8 cellular contexts compared by ENCODE assay signal in the genomic region with DNA sequence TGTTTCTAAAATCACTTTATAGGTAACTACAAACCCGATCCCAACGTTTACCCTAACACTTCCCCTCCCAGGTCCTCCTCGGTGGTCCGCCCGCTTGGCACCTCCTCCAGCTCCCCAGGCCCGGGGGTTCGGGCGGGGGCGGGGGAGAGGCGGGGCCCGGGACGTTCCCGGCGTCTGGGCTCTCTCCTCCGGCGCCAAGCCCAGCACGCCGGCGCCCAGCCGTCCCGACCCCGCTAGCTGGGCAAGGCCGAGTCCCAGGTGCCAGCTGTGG. TPM values are rescaled to one million over a fixed set of nuclear protein-coding genes. Genes with fewer than 3 reads are reported as not detected.
DNase-seq lines count a peak whose midpoint lies in the region; ATAC-seq and TF ChIP-seq lines count a peak whose summit lies in the region.

No MANE protein-coding gene starts in this region.

- 0 to 2% methylated on average over 4 to 6 of the region's 23 CpGs for WGBS in esophagus squamous epithelium, 2 donors

- H3K27me3 ChIP-seq in Panc1 (ENCODE audit: control insufficient read depth, insufficient read depth, low read length) (no peaks in the 10 kb centered on the region), esophagus squamous epithelium (no peaks in the 10 kb centered on the region)

- peaks cover 24% of the 10 kb centered on the region for H3K36me3 ChIP-seq in Panc1 (ENCODE audit: control insufficient read depth, insufficient read depth, low read length)
- peaks cover 0 to 38% (median 0%) of the 10 kb centered on the region in 3 donors for H3K36me3 ChIP-seq in esophagus squamous epithelium

- POLR2A ChIA-PET in Panc1 (lab: Charles Lee) = interaction anchor here (0.6 kb wide), 1 partner anchor 22 kb away, joined by 3 read pairs; no protein-coding TSS in a partner anchor

- H3K9me3 Mint-ChIP-seq in activated T-cell treated with anti-CD3 and anti-CD28 coated beads, Interleukin-2, amount 50 U/mL, for 72 hours = no peaks in the 10 kb centered on the region

- peaks cover 63% of the 10 kb centered on the region for H3K4me1 Mint-ChIP-seq in activated T-cell treated with anti-CD3 and anti-CD28 coated beads, Interleukin-2, amount 50 U/mL, for 72 hours (ENCODE audit: low read depth)

- H3K9me3 ChIP-seq in Panc1 (ENCODE audit: control insufficient read depth, insufficient read depth, low read depth, low read length) (no peaks in the 10 kb centered on the region), esophagus squamous epithelium (no peaks in the 10 kb centered on the region)

- peaks cover 16 to 27% of the 10 kb centered on the region in 2 donors for H3K36me3 Mint-ChIP-seq in activated T-cell treated with anti-CD3 and anti-CD28 coated beads, Interleukin-2, amount 50 U/mL, for 72 hours (ENCODE audit: insufficient read depth in 2 of 2)

- TF ChIP-seq CTCF in Panc1 (IDR thresholded peaks at IDR 0.05) (no peak), esophagus squamous epithelium (IDR thresholded peaks at IDR 0.05) (no peak), retinal pigment epithelial cell (conservative IDR thresholded peaks at IDR 0.05; ENCODE audit: low read depth, low read length) (no peak), GM13976 (IDR thresholded peaks at IDR 0.05; ENCODE audit: borderline replicate concordance, control extremely low read depth, extremely low read depth, insufficient read depth, missing control alignments) (no peak)

- peak overlapping the region; percentile 89 for H3K27ac ChIP-seq in Panc1 (ENCODE audit: low read length)
- peak overlapping the region; percentile 95 to 99 (median 98) for H3K27ac ChIP-seq in esophagus squamous epithelium

- H3K4me3 ChIP-seq in Panc1 (ENCODE audit: low read depth in 2 of 2, low read length in 2 of 2) = peak overlapping the region; percentile 65 to 84
- H3K4me3 ChIP-seq in esophagus squamous epithelium = peak overlapping the region; percentile 77 to 100 (median 91)
- peak overlapping the region; percentile 80 for H3K4me3 ChIP-seq in retinal pigment epithelial cell (ENCODE audit: low read length)

- in situ Hi-C loops in Panc1 (cut with HindIII; ENCODE audit: low pct_unique_long_range_greater_than_20kb, low sequenced_read_pairs) (no loop called here), GM13976 (cut with MboI; ENCODE audit: low sequenced_read_pairs, unreplicated experiment) (no loop called here)

- no TSS peak for BruUV-seq in Panc1 (replicated peaks; lab: Mats Ljungman, UMichigan)

- CTCF ChIA-PET in Panc1 (lab: Charles Lee) = no interaction called here

- H3K4me3 Mint-ChIP-seq in activated T-cell treated with anti-CD3 and anti-CD28 coated beads, Interleukin-2, amount 50 U/mL, for 72 hours = peak overlapping the region; percentile 99 to 100

- ATAC-seq in activated T-cell treated with anti-CD3 and anti-CD28 coated beads, Interleukin-2, amount 50 U/mL, for 72 hours (replicated peaks in 1 of 2) = peak in 1 of 2 donors; percentile 29
- ATAC-seq in Panc1 (peak; percentile 54), HG03521 (IDR thresholded peaks at IDR 0.05; ENCODE audit: unreplicated experiment) (no peak), GM18858 (IDR thresholded peaks at IDR 0.05; ENCODE audit: unreplicated experiment) (no peak)

- H3K27ac Mint-ChIP-seq in activated T-cell treated with anti-CD3 and anti-CD28 coated beads, Interleukin-2, amount 50 U/mL, for 72 hours = peak overlapping the region; percentile 99

- no peaks in the 10 kb centered on the region for H3K27me3 Mint-ChIP-seq in activated T-cell treated with anti-CD3 and anti-CD28 coated beads, Interleukin-2, amount 50 U/mL, for 72 hours (ENCODE audit: low read depth)

- intact Hi-C loops in Panc1 (cut with micrococcal nuclease; ENCODE audit: unreplicated experiment) (no loop called here), esophagus squamous epithelium (cut with DNase I) (no loop called here)

- no peaks in the 10 kb centered on the region; the same call in 1 of the 2 replicates for H3K4me1 ChIP-seq in Panc1 (ENCODE audit: control insufficient read depth, insufficient read depth, low read length)
- peaks cover 12 to 51% (median 16%) of the 10 kb centered on the region in 3 donors for H3K4me1 ChIP-seq in esophagus squamous epithelium

- no peak for DNase-seq in activated T-cell treated with anti-CD3 and anti-CD28 coated beads, Interleukin-2, amount 50 U/mL, for 72 hours
- DNase-seq in activated T-cell treated with anti-CD3 and anti-CD28 coated beads, Interleukin-2, amount 50 U/mL, for 48 hours = no peak
- no peak for DNase-seq in Panc1 (ENCODE audit: low read depth, low spot score)
- no peak for DNase-seq in esophagus squamous epithelium (lab: John Stamatoyannopoulos, UW)
- DNase-seq in retinal pigment epithelial cell (ENCODE audit: low read depth) = no peak
- no peak for DNase-seq in GM13976 (ENCODE audit: low spot score)

- no peak for TF ChIP-seq POLR2A in esophagus squamous epithelium (IDR thresholded peaks at IDR 0.05)

RNA-seq across cellular contexts. Expression of gene CGGBP1, which starts 0.5 kb away (rescaled TPM):
- total RNA-seq in activated T-cell treated with anti-CD3 and anti-CD28 coated beads, Interleukin-2, amount 50 U/mL, for 72 hours = 100 to 1,000 TPM; 139 to 163 TPM
- 47.2 TPM for total RNA-seq in Panc1 (2021; ENCODE audit: unreplicated experiment)
- polyA plus RNA-seq in Panc1 (2012; ENCODE audit: insufficient read length) = 26.4 TPM
- 10 to 100 TPM; 17.6 to 46.3 (median 34.0) TPM for total RNA-seq in esophagus squamous epithelium

RNA-seq across cellular contexts. Expression of gene ZNF654, which starts 0.8 kb away (rescaled TPM):
- total RNA-seq in activated T-cell treated with anti-CD3 and anti-CD28 coated beads, Interleukin-2, amount 50 U/mL, for 72 hours = 10 to 100 TPM; 19.1 to 20.1 TPM
- 10.0 TPM for total RNA-seq in Panc1 (2021; ENCODE audit: unreplicated experiment)
- 2.7 TPM for polyA plus RNA-seq in Panc1 (2012; ENCODE audit: insufficient read length)
- total RNA-seq in esophagus squamous epithelium = 10 to 100 TPM in 2 of 4 donors, 1 to 10 TPM in 2; 8.4 to 16.4 (median 10.1) TPM
